ENCODE assay signal across 24 cellular contexts in genomic region chr5:133838286-133838685, GRCh38.
DNase-seq lines count a peak whose midpoint lies in the region; ATAC-seq and TF ChIP-seq lines count a peak whose summit lies in the region.
"Had no signal": no experiment of that assay in that cellular context is flagged by ENCODE, and none has a peak within 500 bp of the region (broad histone marks: within the 10 kb centered on the region; RNA-seq: fewer than 3 reads in every experiment).

No MANE protein-coding gene starts in this region.

- TF ChIP-seq CTCF in coronary artery (IDR thresholded peaks at IDR 0.05), result no peak

- DNase-seq in cardiac septum (ENCODE audit: low spot score) (peak; percentile 9), Right ventricle myocardium superior (no peak), coronary artery (ENCODE audit: low spot score) (peak; percentile 22), mesenteric fat pad (ENCODE audit: low spot score) (peak; percentile 53), renal cortical epithelial cell (ENCODE audit: low read depth) (peak; percentile 20), NCI-H1694 treated with DMSO at 0.1 percent for 48 hours (lab: John Stamatoyannopoulos, UW) (no peak), H4 (ENCODE audit: low spot score) (no peak), kidney tubule cell (ENCODE audit: low spot score) (no peak)
- DNase-seq: 8988T; ACHN; BE2C; C1 segment of cervical spinal cord; CD4-positive, alpha-beta memory T cell; CD4-positive, CD25-positive, alpha-beta regulatory T cell; CD8-positive, alpha-beta memory T cell; COR-L47; DMS 273 treated with DMSO at 0.1 percent for 48 hours; DMS153; DMS53; DMS79; DND-41; GDM1 had no signal

- intact Hi-C loops in cardiac septum (cut with DNase I), result no loop called here
- intact Hi-C loops in Right ventricle myocardium superior (cut with DNase I), result no loop called here

- no peak overlapping the region for H3K4me3 ChIP-seq in coronary artery
- H3K4me3 ChIP-seq: BLaER1, GM12878 had no signal

- no peak overlapping the region for H3K27ac ChIP-seq in coronary artery
- H3K27ac ChIP-seq: BLaER1 had no signal

- no peak for ATAC-seq in Right ventricle myocardium superior (ENCODE audit: poor library complexity)
- ATAC-seq: GM12878 had no signal

Comparison
In these comparisons a context has a peak if more than half of its experiments do, and no peak if none do; other contexts are left out.
1. DNase-seq: peak in cardiac septum (single experiment), coronary artery (single experiment), mesenteric fat pad (single experiment) and renal cortical epithelial cell (single experiment); none in Right ventricle myocardium superior (single experiment), NCI-H1694 treated with DMSO at 0.1 percent for 48 hours (single experiment), H4 (single experiment) and kidney tubule cell (single experiment).